ENCODE assay signal across 15 cellular contexts in genomic region chr2:52083214-52083613, GRCh38.
A peak's percentile ranks its signal among the peaks of the same experiment; 100 is the strongest.
DNase-seq lines count a peak whose midpoint lies in the region; ATAC-seq and TF ChIP-seq lines count a peak whose summit lies in the region.
"Had no signal": no experiment of that assay in that cellular context is flagged by ENCODE, and none has a peak within 500 bp of the region (broad histone marks: within the 10 kb centered on the region; RNA-seq: fewer than 3 reads in every experiment).

No MANE protein-coding gene starts in this region.

- H3K18ac ChIP-seq in neuronal stem cell (ENCODE audit: low read length): no peak overlapping the region

- CTCF ChIA-PET in OCI-LY7 (lab: Charles Lee; ENCODE audit: unreplicated experiment): interaction anchor here (0.6 kb wide), 1 partner anchor 20 kb away, joined by 3 read pairs; no protein-coding TSS in a partner anchor

- H3K27me3 Mint-ChIP-seq in activated naive CD8-positive, alpha-beta T cell treated with anti-CD3 and anti-CD28 coated beads, Interleukin-2, amount 50 U/mL, for 24 hours: no peaks in the 10 kb centered on the region
- H3K27me3 Mint-ChIP-seq in activated naive CD8-positive, alpha-beta T cell treated with anti-CD3 and anti-CD28 coated beads for 36 hours: no peaks in the 10 kb centered on the region
- H3K27me3 Mint-ChIP-seq: B cell, IgD-negative memory B cell had no signal

- H3K4me1 Mint-ChIP-seq in activated naive CD8-positive, alpha-beta T cell treated with anti-CD3 and anti-CD28 coated beads, Interleukin-2, amount 50 U/mL, for 24 hours: no peaks in the 10 kb centered on the region
- no peaks in the 10 kb centered on the region for H3K4me1 Mint-ChIP-seq in activated naive CD8-positive, alpha-beta T cell treated with anti-CD3 and anti-CD28 coated beads for 36 hours

- H3K9me2 ChIP-seq in OCI-LY7 (ENCODE audit: insufficient read depth, low read length): no peaks in the 10 kb centered on the region

- H4K8ac ChIP-seq in neuronal stem cell (ENCODE audit: low read depth, low read length): no peak overlapping the region

- no peak overlapping the region for H2AK5ac ChIP-seq in neuronal stem cell (ENCODE audit: low read depth, low read length)

- no peaks in the 10 kb centered on the region for H3K79me2 ChIP-seq in OCI-LY7 (ENCODE audit: insufficient read depth, low read depth, low read length)

- H3K36me3 Mint-ChIP-seq in activated naive CD8-positive, alpha-beta T cell treated with anti-CD3 and anti-CD28 coated beads, Interleukin-2, amount 50 U/mL, for 24 hours (ENCODE audit: low read depth): no peaks in the 10 kb centered on the region
- no peaks in the 10 kb centered on the region for H3K36me3 Mint-ChIP-seq in activated naive CD8-positive, alpha-beta T cell treated with anti-CD3 and anti-CD28 coated beads for 36 hours
- H3K36me3 Mint-ChIP-seq: CD8-positive, alpha-beta T cell; IgD-negative memory B cell had no signal

- H3K27ac ChIP-seq in OCI-LY7 (ENCODE audit: low read depth, low read length, poor library complexity, severe bottlenecking) (no peak overlapping the region), neuronal stem cell (replicated peaks; ENCODE audit: low read length) (no peak overlapping the region), heart right ventricle (no peak overlapping the region)
- H3K27ac ChIP-seq: BLaER1 treated with 17β-estradiol and CSF1 and Interleukin-3, amounts not matched to agents 10 nM and 100 nM; GM23248 had no signal

- H2BK15ac ChIP-seq in neuronal stem cell (ENCODE audit: low read length): no peak overlapping the region

- no peaks in the 10 kb centered on the region for H4K20me1 ChIP-seq in OCI-LY7 (ENCODE audit: insufficient read depth, low read length)
- H4K20me1 ChIP-seq: BLaER1 treated with 17β-estradiol and CSF1 and Interleukin-3, amounts not matched to agents 10 nM and 100 nM had no signal

- H3K14ac ChIP-seq in neuronal stem cell (ENCODE audit: low read length): no peak overlapping the region

- POLR2A ChIA-PET in OCI-LY7 (lab: Charles Lee): interaction anchor here (0.6 kb wide), 1 partner anchor 509 kb away, joined by 3 read pairs; no protein-coding TSS in a partner anchor

- TF ChIP-seq CTCF in OCI-LY7 (conservative IDR thresholded peaks at IDR 0.05; ENCODE audit: low read length) (no peak), heart right ventricle (IDR thresholded peaks at IDR 0.05) (no peak)

- H3K9me3 ChIP-seq in OCI-LY7 (ENCODE audit: low read length) (no peaks in the 10 kb centered on the region), neuronal stem cell (replicated peaks in 1 of 2; ENCODE audit: control insufficient read depth in 2 of 2, insufficient read depth in 1 of 2, low read depth in 1 of 2, low read length in 2 of 2) (no peaks in the 10 kb centered on the region), heart right ventricle (no peaks in the 10 kb centered on the region)
- H3K9me3 ChIP-seq: BLaER1 treated with 17β-estradiol and CSF1 and Interleukin-3, amounts not matched to agents 10 nM and 100 nM had no signal

- peak; percentile 28 for ATAC-seq in activated naive CD8-positive, alpha-beta T cell treated with anti-CD3 and anti-CD28 coated beads, Interleukin-2, amount 50 U/mL, for 24 hours
- no peak for ATAC-seq in heart right ventricle
- ATAC-seq: CD8-positive, alpha-beta T cell; HepG2 had no signal

- H3K4me3 Mint-ChIP-seq in activated naive CD8-positive, alpha-beta T cell treated with anti-CD3 and anti-CD28 coated beads, Interleukin-2, amount 50 U/mL, for 24 hours: no peak overlapping the region
- no peak overlapping the region for H3K4me3 Mint-ChIP-seq in activated naive CD8-positive, alpha-beta T cell treated with anti-CD3 and anti-CD28 coated beads for 36 hours
- H3K4me3 Mint-ChIP-seq: B cell; CD8-positive, alpha-beta T cell; IgD-negative memory B cell had no signal

- no peak overlapping the region for H3K23ac ChIP-seq in neuronal stem cell (ENCODE audit: low read depth, low read length, poor library complexity)

- peak overlapping the region; percentile 41; the same call in 1 of the 2 replicates for H2AFZ ChIP-seq in OCI-LY7 (ENCODE audit: low read length)
- peak overlapping the region; percentile 15 for H2AFZ ChIP-seq in neuronal stem cell (ENCODE audit: low read length)
- H2AFZ ChIP-seq: GM23248 had no signal

- intact Hi-C loops in OCI-LY7 (cut with micrococcal nuclease; ENCODE audit: unreplicated experiment) (no loop called here), heart right ventricle (cut with DNase I) (no loop called here)

- BruUV-seq in OCI-LY7 (replicated peaks; lab: Mats Ljungman, UMichigan): no TSS peak

- H3K27me3 ChIP-seq in neuronal stem cell (ENCODE audit: control insufficient read depth in 3 of 3, insufficient read depth in 3 of 3, low read depth in 1 of 3, low read length in 3 of 3) (no peaks in the 10 kb centered on the region), heart right ventricle (no peaks in the 10 kb centered on the region)
- H3K27me3 ChIP-seq: BLaER1 treated with 17β-estradiol and CSF1 and Interleukin-3, amounts not matched to agents 10 nM and 100 nM had no signal

- no peak overlapping the region for H3K27ac Mint-ChIP-seq in activated naive CD8-positive, alpha-beta T cell treated with anti-CD3 and anti-CD28 coated beads, Interleukin-2, amount 50 U/mL, for 24 hours
- no peak overlapping the region for H3K27ac Mint-ChIP-seq in activated naive CD8-positive, alpha-beta T cell treated with anti-CD3 and anti-CD28 coated beads for 36 hours
- H3K27ac Mint-ChIP-seq: B cell; CD8-positive, alpha-beta T cell; IgD-negative memory B cell had no signal

- no peaks in the 10 kb centered on the region for H3K79me1 ChIP-seq in neuronal stem cell (ENCODE audit: low read depth, low read length)

- H3K4me1 ChIP-seq in OCI-LY7 (ENCODE audit: insufficient read depth, low read length, poor library complexity, severe bottlenecking): peaks cover 11% of the 10 kb centered on the region
- H3K4me1 ChIP-seq in neuronal stem cell (ENCODE audit: control insufficient read depth in 2 of 2, insufficient read depth in 1 of 2, low read depth in 1 of 2, low read length in 2 of 2): no peaks in the 10 kb centered on the region
- H3K4me1 ChIP-seq in heart right ventricle: no peaks in the 10 kb centered on the region

- no peak overlapping the region for H3K4me3 ChIP-seq in OCI-LY7 (ENCODE audit: low read depth, low read length, poor library complexity, severe bottlenecking)
- H3K4me3 ChIP-seq in neuronal stem cell (ENCODE audit: low read length in 2 of 2): no peak overlapping the region
- H3K4me3 ChIP-seq in heart right ventricle: no peak overlapping the region
- H3K4me3 ChIP-seq: BLaER1 treated with 17β-estradiol and CSF1 and Interleukin-3, amounts not matched to agents 10 nM and 100 nM; GM23248; HAP-1 had no signal

- H3K4ac ChIP-seq in neuronal stem cell (ENCODE audit: low read length): no peak overlapping the region

- no peak overlapping the region for H2BK5ac ChIP-seq in neuronal stem cell (ENCODE audit: low read length)

- no peak for DNase-seq in activated naive CD8-positive, alpha-beta T cell treated with anti-CD3 and anti-CD28 coated beads, Interleukin-2, amount 50 U/mL, for 24 hours
- DNase-seq in activated naive CD8-positive, alpha-beta T cell treated with anti-CD3 and anti-CD28 coated beads for 36 hours: no peak
- peak; percentile 58 for DNase-seq in LoVo (ENCODE audit: low spot score)
- DNase-seq in OCI-LY7 (ENCODE audit: low spot score): no peak
- no peak for DNase-seq in neuronal stem cell (ENCODE audit: low spot score)
- no peak for DNase-seq in NCI-H2171 (lab: John Stamatoyannopoulos, UW)
- no peak for DNase-seq in heart right ventricle
- DNase-seq: Calu3; CD8-positive, alpha-beta T cell; GM23248 had no signal

- no peak overlapping the region for H2BK120ac ChIP-seq in neuronal stem cell (ENCODE audit: low read depth, low read length)

- no peak overlapping the region for H4K91ac ChIP-seq in neuronal stem cell (ENCODE audit: low read depth, low read length, poor library complexity)

- no peaks in the 10 kb centered on the region for H3K9me3 Mint-ChIP-seq in activated naive CD8-positive, alpha-beta T cell treated with anti-CD3 and anti-CD28 coated beads, Interleukin-2, amount 50 U/mL, for 24 hours
- peaks cover 8% of the 10 kb centered on the region for H3K9me3 Mint-ChIP-seq in activated naive CD8-positive, alpha-beta T cell treated with anti-CD3 and anti-CD28 coated beads for 36 hours

- no peak overlapping the region for H3K9ac ChIP-seq in neuronal stem cell (ENCODE audit: low read depth, low read length, poor library complexity)
- H3K9ac ChIP-seq: BLaER1 treated with 17β-estradiol and CSF1 and Interleukin-3, amounts not matched to agents 10 nM and 100 nM; GM23248 had no signal

- H3K36me3 ChIP-seq in OCI-LY7 (ENCODE audit: insufficient read depth, low read length) (no peaks in the 10 kb centered on the region), neuronal stem cell (replicated peaks in 1 of 2; ENCODE audit: control insufficient read depth in 2 of 2, insufficient read depth in 2 of 2, low read length in 2 of 2) (no peaks in the 10 kb centered on the region), heart right ventricle (no peaks in the 10 kb centered on the region)
- H3K36me3 ChIP-seq: BLaER1 treated with 17β-estradiol and CSF1 and Interleukin-3, amounts not matched to agents 10 nM and 100 nM; HAP-1 had no signal

- H3K4me2 ChIP-seq in OCI-LY7 (ENCODE audit: low read length) (no peak overlapping the region), neuronal stem cell (ENCODE audit: insufficient read depth, low read length, poor library complexity, severe bottlenecking) (no peak overlapping the region)
- H3K4me2 ChIP-seq: BLaER1 treated with 17β-estradiol and CSF1 and Interleukin-3, amounts not matched to agents 10 nM and 100 nM had no signal

- H2BK12ac ChIP-seq in neuronal stem cell (ENCODE audit: low read length): no peak overlapping the region
